8 cellular contexts compared by ENCODE assay signal in the genomic region with DNA sequence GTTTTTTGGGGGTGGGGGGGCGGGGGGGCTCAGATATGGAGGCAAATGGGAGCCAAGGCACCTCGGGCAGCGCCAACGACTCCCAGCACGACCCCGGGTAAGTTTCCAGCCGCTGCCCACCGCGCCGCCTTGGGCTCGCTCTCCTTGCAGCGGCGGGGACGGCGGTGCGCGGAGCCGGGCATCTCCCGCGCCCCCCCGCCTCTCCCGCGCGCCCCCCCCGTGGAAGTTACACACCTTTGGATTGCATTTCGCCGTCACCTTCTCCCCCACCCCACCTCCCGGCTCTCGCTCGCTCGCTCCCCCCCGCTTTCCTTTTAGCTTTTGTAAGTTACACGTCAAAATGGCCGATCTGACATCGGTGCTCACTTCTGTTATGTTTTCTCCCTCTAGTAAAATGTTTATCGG. TPM values are rescaled to one million over a fixed set of nuclear protein-coding genes. Genes with fewer than 3 reads are reported as not detected.
A peak's percentile ranks its signal among the peaks of the same experiment; 100 is the strongest.
DNase-seq lines count a peak whose midpoint lies in the region; ATAC-seq, FAIRE-seq and TF ChIP-seq lines count a peak whose summit lies in the region.

No MANE protein-coding gene starts in this region.

- H3K27ac Mint-ChIP-seq in CD4-positive, alpha-beta T cell: peak overlapping the region; percentile 98
- H3K27ac Mint-ChIP-seq in activated naive CD8-positive, alpha-beta T cell treated with anti-CD3 and anti-CD28 coated beads for 36 hours: peak overlapping the region; percentile 90

- peaks cover 55% of the 10 kb centered on the region for H3K4me1 Mint-ChIP-seq in CD4-positive, alpha-beta T cell (ENCODE audit: low read depth)
- H3K4me1 Mint-ChIP-seq in activated naive CD8-positive, alpha-beta T cell treated with anti-CD3 and anti-CD28 coated beads for 36 hours: peaks cover 47% of the 10 kb centered on the region

- peaks cover 55% of the 10 kb centered on the region for H3K36me3 Mint-ChIP-seq in CD4-positive, alpha-beta T cell (ENCODE audit: low read depth)
- peaks cover 26% of the 10 kb centered on the region for H3K36me3 Mint-ChIP-seq in activated naive CD8-positive, alpha-beta T cell treated with anti-CD3 and anti-CD28 coated beads for 36 hours

- no peaks in the 10 kb centered on the region for H3K9me3 Mint-ChIP-seq in CD4-positive, alpha-beta T cell
- peaks cover 1% of the 10 kb centered on the region for H3K9me3 Mint-ChIP-seq in activated naive CD8-positive, alpha-beta T cell treated with anti-CD3 and anti-CD28 coated beads for 36 hours

- H3K4me1 ChIP-seq in NT2/D1 (ENCODE audit: insufficient read depth, insufficient read length) (peaks cover 4% of the 10 kb centered on the region), left ventricle myocardium inferior (peaks cover 46% of the 10 kb centered on the region), sigmoid colon (peaks cover 0 to 38% (median 19%) of the 10 kb centered on the region in 4 donors)

- no peaks in the 10 kb centered on the region for H3K27me3 Mint-ChIP-seq in CD4-positive, alpha-beta T cell
- no peaks in the 10 kb centered on the region for H3K27me3 Mint-ChIP-seq in activated naive CD8-positive, alpha-beta T cell treated with anti-CD3 and anti-CD28 coated beads for 36 hours

- WGBS in sigmoid colon, 2 donors: 0 to 1% methylated on average over 36 of the region's 36 CpGs

- no peaks in the 10 kb centered on the region for H3K27me3 ChIP-seq in CD4-positive, alpha-beta T cell (ENCODE audit: control insufficient read depth, insufficient read depth, low read length)
- peaks cover 12% of the 10 kb centered on the region for H3K27me3 ChIP-seq in NT2/D1 (ENCODE audit: insufficient read depth, insufficient read length)
- H3K27me3 ChIP-seq in left ventricle myocardium inferior (ENCODE audit: low read depth): no peaks in the 10 kb centered on the region
- H3K27me3 ChIP-seq in sigmoid colon: no peaks in the 10 kb centered on the region

- DNase-seq in CD4-positive, alpha-beta T cell: peak; percentile 17 to 53 (median 39)
- DNase-seq in H54 (ENCODE audit: insufficient read length, low spot score): peak; percentile 30
- DNase-seq in NT2/D1 (ENCODE audit: low read depth, low spot score): no peak
- DNase-seq in activated naive CD8-positive, alpha-beta T cell treated with anti-CD3 and anti-CD28 coated beads for 36 hours: no peak
- peak; percentile 20 for DNase-seq in left ventricle myocardium inferior
- DNase-seq in sigmoid colon: peak; percentile 75

- no peaks in the 10 kb centered on the region for H3K9me3 ChIP-seq in CD4-positive, alpha-beta T cell (ENCODE audit: control insufficient read depth, low read length)
- H3K9me3 ChIP-seq in NT2/D1 (ENCODE audit: insufficient read depth, low read length) (peaks cover 1% of the 10 kb centered on the region), left ventricle myocardium inferior (replicated peaks) (no peaks in the 10 kb centered on the region), sigmoid colon (peaks cover 0 to under 1% (median 0%) of the 10 kb centered on the region in 4 donors)

- ATAC-seq in CD4-positive, alpha-beta T cell (ENCODE audit: poor library complexity): peak; percentile 28
- no peak for ATAC-seq in HG03039 (IDR thresholded peaks at IDR 0.05; ENCODE audit: unreplicated experiment)
- ATAC-seq in HG03460 (IDR thresholded peaks at IDR 0.05; ENCODE audit: unreplicated experiment): no peak

- H3K4me3 ChIP-seq in NT2/D1 (ENCODE audit: insufficient read length, low read depth): peak overlapping the region; percentile 44
- peak overlapping the region; percentile 98 for H3K4me3 ChIP-seq in left ventricle myocardium inferior
- H3K4me3 ChIP-seq in sigmoid colon: peak overlapping the region; percentile 79 to 98 (median 94)

- intact Hi-C loops in CD4-positive, alpha-beta T cell (cut with DNase I, micrococcal nuclease): loop anchor here (1.0 to 10.0 kb wide), 9 partner anchors 13 to 1898 kb away; a partner anchor contains a TSS
- intact Hi-C loops in left ventricle myocardium inferior (cut with micrococcal nuclease): no loop called here
- intact Hi-C loops in sigmoid colon (cut with DNase I): loop anchor here (2.0 to 10.0 kb wide), 6 partner anchors 282 to 958 kb away; a partner anchor contains a TSS

- POLR2A ChIA-PET in CD4-positive, alpha-beta T cell (lab: Charles Lee): interaction anchor here (0.9 to 2.2 kb wide), 8 partner anchors 13 to 1899 kb away, joined by 3 to 9 read pairs (median 3); a partner anchor contains a TSS

- FAIRE-seq in H54 (lab: Jason Lieb, UNC): no peak

- TF ChIP-seq POLR2A in H54 (IDR thresholded peaks at IDR 0.05; ENCODE audit: low read depth, low read length) (no peak), sigmoid colon (IDR thresholded peaks at IDR 0.05) (no peak)

- CTCF ChIA-PET in CD4-positive, alpha-beta T cell (lab: Charles Lee): interaction anchor here (8.3 kb wide), 1 partner anchor 13 kb away, joined by 79 read pairs; no protein-coding TSS in a partner anchor

- peak overlapping the region; percentile 99 for H3K4me3 Mint-ChIP-seq in CD4-positive, alpha-beta T cell
- peak overlapping the region; percentile 88 for H3K4me3 Mint-ChIP-seq in activated naive CD8-positive, alpha-beta T cell treated with anti-CD3 and anti-CD28 coated beads for 36 hours

- H3K9ac ChIP-seq in NT2/D1 (ENCODE audit: insufficient read length, low read depth): peak overlapping the region; percentile 37

- no peak for TF ChIP-seq CTCF in CD4-positive, alpha-beta T cell (IDR thresholded peaks at IDR 0.05)
- TF ChIP-seq CTCF in left ventricle myocardium inferior (IDR thresholded peaks at IDR 0.05; ENCODE audit: borderline replicate concordance) (no peak), sigmoid colon (IDR thresholded peaks at IDR 0.05) (no peak)

- H3K36me3 ChIP-seq in NT2/D1 (ENCODE audit: insufficient read depth, insufficient read length, low read length): peaks cover 9% of the 10 kb centered on the region
- peaks cover 12% of the 10 kb centered on the region for H3K36me3 ChIP-seq in left ventricle myocardium inferior
- H3K36me3 ChIP-seq in sigmoid colon: peaks cover 0 to 2% (median 0%) of the 10 kb centered on the region in 4 donors

- peak overlapping the region; percentile 61 for H3K27ac ChIP-seq in CD4-positive, alpha-beta T cell (ENCODE audit: low read depth, low read length)
- H3K27ac ChIP-seq in left ventricle myocardium inferior (replicated peaks) (peak overlapping the region; percentile 97), sigmoid colon (peak overlapping the region; percentile 95 to 99 (median 97))

- TF ChIP-seq EP300 in sigmoid colon (IDR thresholded peaks at IDR 0.05): no peak

RNA-seq across cellular contexts. Expression of a gene that starts 0.4 kb away (rescaled TPM):
- 100 to 1,000 TPM; 129 to 132 TPM for total RNA-seq in CD4-positive, alpha-beta T cell
- total RNA-seq in activated naive CD8-positive, alpha-beta T cell treated with anti-CD3 and anti-CD28 coated beads for 36 hours: 10 to 100 TPM; 48.0 to 49.4 TPM
- total RNA-seq in left ventricle myocardium inferior (118 TPM), sigmoid colon (10 to 100 TPM; 19.5 to 25.8 (median 20.8) TPM)
- 10 to 100 TPM; 12.6 to 24.0 (median 22.2) TPM for polyA plus RNA-seq in sigmoid colon

Comparison
In these comparisons a context has a peak if more than half of its experiments do, and no peak if none do; other contexts are left out.
1. DNase-seq: peak in CD4-positive, alpha-beta T cell (10 of 10), H54 (single experiment), left ventricle myocardium inferior (single experiment) and sigmoid colon (single experiment); none in NT2/D1 (single experiment) and activated naive CD8-positive, alpha-beta T cell treated with anti-CD3 and anti-CD28 coated beads for 36 hours (single experiment).
2. H3K4me3 ChIP-seq: peak in every context shown above with its lines; median percentile 98 in left ventricle myocardium inferior; 94 in sigmoid colon; 44 in NT2/D1.
3. Peak in every context shown above with its lines, with median percentiles within 50 percentile points of each other: H3K27ac ChIP-seq.